ENCODE assay signal across 2 cellular contexts in genomic region chr9:101639785-101640437, GRCh38.
A peak's percentile ranks its signal among the peaks of the same experiment; 100 is the strongest.
TF ChIP-seq lines count a peak whose summit lies in the region.

No MANE protein-coding gene starts in this region.

TF ChIP-seq in liver, 16 proteins besides CTCF, POLR2A, EP300 and RAD21 (continued from another document):
- TF ChIP-seq ZBTB33 (IDR thresholded peaks at IDR 0.05) (no peak), GABPA (IDR thresholded peaks at IDR 0.05 in 1 of 2, conservative IDR thresholded peaks at IDR 0.05 in 1 of 2) (no peak), EGR1 (IDR thresholded peaks at IDR 0.05; ENCODE audit: low read depth in 2 of 2) (no peak), ATF3 (IDR thresholded peaks at IDR 0.05) (no peak), HNF4A (conservative IDR thresholded peaks at IDR 0.05) (no peak), HNF4G (IDR thresholded peaks at IDR 0.05) (no peak), MAX (IDR thresholded peaks at IDR 0.05) (no peak), JUND (IDR thresholded peaks at IDR 0.05) (peak in 1 of 2 donors; percentile 49)

TF ChIP-seq in HepG2, 621 proteins besides CTCF, POLR2A, EP300 and RAD21 (continued from another document):
- TF ChIP-seq MLXIP (CRISPR knock-in tag; IDR thresholded peaks at IDR 0.05; ENCODE audit: borderline replicate concordance) (no peak), ETV5 (CRISPR knock-in tag; IDR thresholded peaks at IDR 0.05; ENCODE audit: borderline replicate concordance) (no peak), PPARG (CRISPR knock-in tag; conservative IDR thresholded peaks at IDR 0.05) (no peak), ZNF747 (CRISPR knock-in tag; IDR thresholded peaks at IDR 0.05; ENCODE audit: borderline replicate concordance) (no peak), DNMT3B (CRISPR knock-in tag; conservative IDR thresholded peaks at IDR 0.05) (no peak), ZNF691 (CRISPR knock-in tag; IDR thresholded peaks at IDR 0.05; ENCODE audit: borderline replicate concordance, low read depth) (no peak)
